Comparison of ENCODE assay signal across 1 cellular context in genomic region chr5:30959238-30959637, GRCh38.
TF ChIP-seq lines count a peak whose summit lies in the region.

No MANE protein-coding gene starts in this region.

TF ChIP-seq in GM23338, 12 proteins besides CTCF, POLR2A, EP300 and RAD21:
- TF ChIP-seq, protein P1, sequence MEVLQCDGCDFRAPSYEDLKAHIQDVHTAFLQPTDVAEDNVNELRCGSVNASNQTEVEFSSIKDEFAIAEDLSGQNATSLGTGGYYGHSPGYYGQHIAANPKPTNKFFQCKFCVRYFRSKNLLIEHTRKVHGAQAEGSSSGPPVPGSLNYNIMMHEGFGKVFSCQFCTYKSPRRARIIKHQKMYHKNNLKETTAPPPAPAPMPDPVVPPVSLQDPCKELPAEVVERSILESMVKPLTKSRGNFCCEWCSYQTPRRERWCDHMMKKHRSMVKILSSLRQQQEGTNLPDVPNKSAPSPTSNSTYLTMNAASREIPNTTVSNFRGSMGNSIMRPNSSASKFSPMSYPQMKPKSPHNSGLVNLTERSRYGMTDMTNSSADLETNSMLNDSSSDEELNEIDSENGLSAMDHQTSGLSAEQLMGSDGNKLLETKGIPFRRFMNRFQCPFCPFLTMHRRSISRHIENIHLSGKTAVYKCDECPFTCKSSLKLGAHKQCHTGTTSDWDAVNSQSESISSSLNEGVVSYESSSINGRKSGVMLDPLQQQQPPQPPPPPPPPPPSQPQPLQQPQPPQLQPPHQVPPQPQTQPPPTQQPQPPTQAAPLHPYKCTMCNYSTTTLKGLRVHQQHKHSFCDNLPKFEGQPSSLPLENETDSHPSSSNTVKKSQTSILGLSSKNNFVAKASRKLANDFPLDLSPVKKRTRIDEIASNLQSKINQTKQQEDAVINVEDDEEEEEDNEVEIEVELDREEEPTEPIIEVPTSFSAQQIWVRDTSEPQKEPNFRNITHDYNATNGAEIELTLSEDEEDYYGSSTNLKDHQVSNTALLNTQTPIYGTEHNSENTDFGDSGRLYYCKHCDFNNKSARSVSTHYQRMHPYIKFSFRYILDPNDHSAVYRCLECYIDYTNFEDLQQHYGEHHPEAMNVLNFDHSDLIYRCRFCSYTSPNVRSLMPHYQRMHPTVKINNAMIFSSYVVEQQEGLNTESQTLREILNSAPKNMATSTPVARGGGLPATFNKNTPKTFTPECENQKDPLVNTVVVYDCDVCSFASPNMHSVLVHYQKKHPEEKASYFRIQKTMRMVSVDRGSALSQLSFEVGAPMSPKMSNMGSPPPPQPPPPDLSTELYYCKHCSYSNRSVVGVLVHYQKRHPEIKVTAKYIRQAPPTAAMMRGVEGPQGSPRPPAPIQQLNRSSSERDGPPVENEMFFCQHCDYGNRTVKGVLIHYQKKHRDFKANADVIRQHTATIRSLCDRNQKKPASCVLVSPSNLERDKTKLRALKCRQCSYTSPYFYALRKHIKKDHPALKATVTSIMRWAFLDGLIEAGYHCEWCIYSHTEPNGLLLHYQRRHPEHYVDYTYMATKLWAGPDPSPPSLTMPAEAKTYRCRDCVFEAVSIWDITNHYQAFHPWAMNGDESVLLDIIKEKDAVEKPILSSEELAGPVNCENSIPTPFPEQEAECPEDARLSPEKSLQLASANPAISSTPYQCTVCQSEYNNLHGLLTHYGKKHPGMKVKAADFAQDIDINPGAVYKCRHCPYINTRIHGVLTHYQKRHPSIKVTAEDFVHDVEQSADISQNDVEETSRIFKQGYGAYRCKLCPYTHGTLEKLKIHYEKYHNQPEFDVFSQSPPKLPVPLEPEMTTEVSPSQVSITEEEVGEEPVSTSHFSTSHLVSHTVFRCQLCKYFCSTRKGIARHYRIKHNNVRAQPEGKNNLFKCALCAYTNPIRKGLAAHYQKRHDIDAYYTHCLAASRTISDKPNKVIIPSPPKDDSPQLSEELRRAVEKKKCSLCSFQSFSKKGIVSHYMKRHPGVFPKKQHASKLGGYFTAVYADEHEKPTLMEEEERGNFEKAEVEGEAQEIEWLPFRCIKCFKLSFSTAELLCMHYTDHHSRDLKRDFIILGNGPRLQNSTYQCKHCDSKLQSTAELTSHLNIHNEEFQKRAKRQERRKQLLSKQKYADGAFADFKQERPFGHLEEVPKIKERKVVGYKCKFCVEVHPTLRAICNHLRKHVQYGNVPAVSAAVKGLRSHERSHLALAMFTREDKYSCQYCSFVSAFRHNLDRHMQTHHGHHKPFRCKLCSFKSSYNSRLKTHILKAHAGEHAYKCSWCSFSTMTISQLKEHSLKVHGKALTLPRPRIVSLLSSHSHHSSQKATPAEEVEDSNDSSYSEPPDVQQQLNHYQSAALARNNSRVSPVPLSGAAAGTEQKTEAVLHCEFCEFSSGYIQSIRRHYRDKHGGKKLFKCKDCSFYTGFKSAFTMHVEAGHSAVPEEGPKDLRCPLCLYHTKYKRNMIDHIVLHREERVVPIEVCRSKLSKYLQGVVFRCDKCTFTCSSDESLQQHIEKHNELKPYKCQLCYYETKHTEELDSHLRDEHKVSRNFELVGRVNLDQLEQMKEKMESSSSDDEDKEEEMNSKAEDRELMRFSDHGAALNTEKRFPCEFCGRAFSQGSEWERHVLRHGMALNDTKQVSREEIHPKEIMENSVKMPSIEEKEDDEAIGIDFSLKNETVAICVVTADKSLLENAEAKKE (CRISPR knock-in tag; IDR thresholded peaks at IDR 0.05), result no peak
- TF ChIP-seq, protein P2, sequence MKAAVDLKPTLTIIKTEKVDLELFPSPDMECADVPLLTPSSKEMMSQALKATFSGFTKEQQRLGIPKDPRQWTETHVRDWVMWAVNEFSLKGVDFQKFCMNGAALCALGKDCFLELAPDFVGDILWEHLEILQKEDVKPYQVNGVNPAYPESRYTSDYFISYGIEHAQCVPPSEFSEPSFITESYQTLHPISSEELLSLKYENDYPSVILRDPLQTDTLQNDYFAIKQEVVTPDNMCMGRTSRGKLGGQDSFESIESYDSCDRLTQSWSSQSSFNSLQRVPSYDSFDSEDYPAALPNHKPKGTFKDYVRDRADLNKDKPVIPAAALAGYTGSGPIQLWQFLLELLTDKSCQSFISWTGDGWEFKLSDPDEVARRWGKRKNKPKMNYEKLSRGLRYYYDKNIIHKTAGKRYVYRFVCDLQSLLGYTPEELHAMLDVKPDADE (IDR thresholded peaks at IDR 0.05), result no peak
- TF ChIP-seq, protein P3, sequence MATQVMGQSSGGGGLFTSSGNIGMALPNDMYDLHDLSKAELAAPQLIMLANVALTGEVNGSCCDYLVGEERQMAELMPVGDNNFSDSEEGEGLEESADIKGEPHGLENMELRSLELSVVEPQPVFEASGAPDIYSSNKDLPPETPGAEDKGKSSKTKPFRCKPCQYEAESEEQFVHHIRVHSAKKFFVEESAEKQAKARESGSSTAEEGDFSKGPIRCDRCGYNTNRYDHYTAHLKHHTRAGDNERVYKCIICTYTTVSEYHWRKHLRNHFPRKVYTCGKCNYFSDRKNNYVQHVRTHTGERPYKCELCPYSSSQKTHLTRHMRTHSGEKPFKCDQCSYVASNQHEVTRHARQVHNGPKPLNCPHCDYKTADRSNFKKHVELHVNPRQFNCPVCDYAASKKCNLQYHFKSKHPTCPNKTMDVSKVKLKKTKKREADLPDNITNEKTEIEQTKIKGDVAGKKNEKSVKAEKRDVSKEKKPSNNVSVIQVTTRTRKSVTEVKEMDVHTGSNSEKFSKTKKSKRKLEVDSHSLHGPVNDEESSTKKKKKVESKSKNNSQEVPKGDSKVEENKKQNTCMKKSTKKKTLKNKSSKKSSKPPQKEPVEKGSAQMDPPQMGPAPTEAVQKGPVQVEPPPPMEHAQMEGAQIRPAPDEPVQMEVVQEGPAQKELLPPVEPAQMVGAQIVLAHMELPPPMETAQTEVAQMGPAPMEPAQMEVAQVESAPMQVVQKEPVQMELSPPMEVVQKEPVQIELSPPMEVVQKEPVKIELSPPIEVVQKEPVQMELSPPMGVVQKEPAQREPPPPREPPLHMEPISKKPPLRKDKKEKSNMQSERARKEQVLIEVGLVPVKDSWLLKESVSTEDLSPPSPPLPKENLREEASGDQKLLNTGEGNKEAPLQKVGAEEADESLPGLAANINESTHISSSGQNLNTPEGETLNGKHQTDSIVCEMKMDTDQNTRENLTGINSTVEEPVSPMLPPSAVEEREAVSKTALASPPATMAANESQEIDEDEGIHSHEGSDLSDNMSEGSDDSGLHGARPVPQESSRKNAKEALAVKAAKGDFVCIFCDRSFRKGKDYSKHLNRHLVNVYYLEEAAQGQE (IDR thresholded peaks at IDR 0.05; ENCODE audit: unreplicated experiment), result no peak
- TF ChIP-seq NANOG (IDR thresholded peaks at IDR 0.05; ENCODE audit: borderline replicate concordance), result no peak
- TF ChIP-seq EZH2phosphoT487 (IDR thresholded peaks at IDR 0.05; ENCODE audit: unreplicated experiment), result no peak
- TF ChIP-seq ZNF114 (CRISPR knock-in tag; IDR thresholded peaks at IDR 0.05), result no peak
- no peak for TF ChIP-seq EZH2 (IDR thresholded peaks at IDR 0.05; ENCODE audit: low read depth, unreplicated experiment)
- no peak for TF ChIP-seq STAT1 (IDR thresholded peaks at IDR 0.05; ENCODE audit: unreplicated experiment)
- TF ChIP-seq JUNB (IDR thresholded peaks at IDR 0.05; ENCODE audit: unreplicated experiment), result no peak
- no peak for TF ChIP-seq ZNF331 (CRISPR knock-in tag; IDR thresholded peaks at IDR 0.05; ENCODE audit: low read depth)
- no peak for TF ChIP-seq POLR2AphosphoS5 (IDR thresholded peaks at IDR 0.05; ENCODE audit: low read depth)
- TF ChIP-seq CREB1 (CRISPR knock-in tag; IDR thresholded peaks at IDR 0.05; ENCODE audit: low read depth), result no peak
